8 cellular contexts compared by ENCODE assay signal in genomic region chr7:23334482-23335056, GRCh38. TPM values are rescaled to one million over a fixed set of nuclear protein-coding genes. Genes with fewer than 3 reads are reported as not detected.
DNase-seq lines count a peak whose midpoint lies in the region; ATAC-seq and TF ChIP-seq lines count a peak whose summit lies in the region.

No MANE protein-coding gene starts in this region.

- no peaks in the 10 kb centered on the region for H3K27me3 Mint-ChIP-seq in chondrocyte (ENCODE audit: low read depth)
- H3K27me3 Mint-ChIP-seq in stimulated activated memory B cell treated with anti-CD40 and anti-IgM and Interleukin-4, amounts not matched to agents 10 μg/mL and 1 μg/mL and 100 μg/mL, for 72 hours: no peaks in the 10 kb centered on the region

- peaks cover 21% of the 10 kb centered on the region for H3K36me3 Mint-ChIP-seq in chondrocyte (ENCODE audit: low read depth)
- H3K36me3 Mint-ChIP-seq in stimulated activated memory B cell treated with anti-CD40 and anti-IgM and Interleukin-4, amounts not matched to agents 10 μg/mL and 1 μg/mL and 100 μg/mL, for 72 hours: peaks cover 6% of the 10 kb centered on the region

- H3K9me3 Mint-ChIP-seq in chondrocyte (ENCODE audit: low read depth): peaks cover 6% of the 10 kb centered on the region
- no peaks in the 10 kb centered on the region for H3K9me3 Mint-ChIP-seq in stimulated activated memory B cell treated with anti-CD40 and anti-IgM and Interleukin-4, amounts not matched to agents 10 μg/mL and 1 μg/mL and 100 μg/mL, for 72 hours

- H3K27ac Mint-ChIP-seq in chondrocyte (ENCODE audit: unreplicated experiment): peak overlapping the region; percentile 91
- H3K27ac Mint-ChIP-seq in stimulated activated memory B cell treated with anti-CD40 and anti-IgM and Interleukin-4, amounts not matched to agents 10 μg/mL and 1 μg/mL and 100 μg/mL, for 72 hours: no peak overlapping the region

- ATAC-seq in HG03039 (IDR thresholded peaks at IDR 0.05; ENCODE audit: unreplicated experiment) (no peak), GM19395 (IDR thresholded peaks at IDR 0.05; ENCODE audit: unreplicated experiment) (no peak)
- ATAC-seq in stimulated activated memory B cell treated with anti-CD40 and anti-IgM and Interleukin-4, amounts not matched to agents 10 μg/mL and 1 μg/mL and 100 μg/mL, for 72 hours: no peak

- H3K4me3 Mint-ChIP-seq in chondrocyte (ENCODE audit: unreplicated experiment): no peak overlapping the region
- H3K4me3 Mint-ChIP-seq in stimulated activated memory B cell treated with anti-CD40 and anti-IgM and Interleukin-4, amounts not matched to agents 10 μg/mL and 1 μg/mL and 100 μg/mL, for 72 hours: no peak overlapping the region

- TF ChIP-seq CTCF in chondrocyte (IDR thresholded peaks at IDR 0.05): no peak

- peaks cover 74% of the 10 kb centered on the region for H3K4me1 Mint-ChIP-seq in chondrocyte (ENCODE audit: low read depth)
- H3K4me1 Mint-ChIP-seq in stimulated activated memory B cell treated with anti-CD40 and anti-IgM and Interleukin-4, amounts not matched to agents 10 μg/mL and 1 μg/mL and 100 μg/mL, for 72 hours: no peaks in the 10 kb centered on the region

- DNase-seq in COLO829 (ENCODE audit: low spot score) (peak; percentile 98), NCI-H1105 (lab: John Stamatoyannopoulos, UW) (peak; percentile 38), chondrocyte (ENCODE audit: low spot score) (no peak), mucosa of gallbladder (ENCODE audit: low spot score) (peak; percentile 75), DMS153 (lab: John Stamatoyannopoulos, UW) (no peak)

RNA-seq across cellular contexts. Expression of gene MALSU1, which starts 35.4 kb away (rescaled TPM):
- total RNA-seq in chondrocyte (40.9 to 57.3 TPM (median 44.6 TPM) in 3 replicates), mucosa of gallbladder (40.5 TPM)

Comparison
In these comparisons a context has a peak if more than half of its experiments do, and no peak if none do; other contexts are left out.
1. DNase-seq: peak in COLO829 (single experiment), NCI-H1105 (single experiment) and mucosa of gallbladder (single experiment); none in chondrocyte (single experiment) and DMS153 (single experiment).